ENCODE assay signal across 27 cellular contexts in the genomic region with DNA sequence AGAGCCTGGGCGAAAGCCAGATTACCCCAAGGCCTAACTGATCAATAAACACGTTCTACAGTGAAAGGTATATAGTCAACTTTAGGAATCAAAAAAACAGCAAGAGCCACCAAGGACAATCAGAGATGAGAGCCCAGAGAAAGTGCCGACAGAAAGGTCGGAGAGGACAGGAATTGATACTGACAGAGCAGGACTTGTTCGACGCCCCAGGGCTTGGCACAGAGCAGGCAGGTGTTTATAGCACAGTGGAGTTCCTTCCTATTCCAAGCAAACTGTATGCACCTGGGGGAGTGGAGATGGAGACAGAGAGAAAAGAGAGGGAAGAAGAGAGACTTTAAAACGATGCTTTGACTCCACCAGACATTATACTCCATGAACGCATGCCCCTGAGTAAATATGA. TPM values are rescaled to one million over a fixed set of nuclear protein-coding genes. Genes with fewer than 3 reads are reported as not detected.
A peak's percentile ranks its signal among the peaks of the same experiment; 100 is the strongest.
DNase-seq lines count a peak whose midpoint lies in the region; TF ChIP-seq lines count a peak whose summit lies in the region.
"Had no signal": no experiment of that assay in that cellular context is flagged by ENCODE, and none has a peak within 500 bp of the region (broad histone marks: within the 10 kb centered on the region; RNA-seq: fewer than 3 reads in every experiment).

No MANE protein-coding gene starts in this region.

- peak; percentile 11 for DNase-seq in NCI-H1092 treated with DMSO at 0.1 percent for 48 hours (lab: John Stamatoyannopoulos, UW)
- DNase-seq in NCI-H1092 (lab: John Stamatoyannopoulos, UW), result no peak
- DNase-seq in chondrocyte (ENCODE audit: low spot score), result no peak
- DNase-seq in tibial artery, result no peak
- no peak for DNase-seq in activated CD4-positive, alpha-beta T cell treated with anti-CD3 and anti-CD28 coated beads, Interleukin-2, amount 10 ng/mL, durations not matched to agents 7 days and 5 days
- no peak for DNase-seq in ecto neural progenitor cell (ENCODE audit: low spot score)
- no peak for DNase-seq in GM13977 (ENCODE audit: low spot score)
- DNase-seq: activated CD4-positive, CD25-positive, alpha-beta regulatory T cell; activated CD8-positive, alpha-beta T cell treated with anti-CD3 and anti-CD28 coated beads, Interleukin-2, amount 10 ng/mL, durations not matched to agents 7 days and 5 days; activated effector memory CD4-positive, alpha-beta T cell treated with anti-CD3 and anti-CD28 coated beads, Interleukin-2, amount 50 U/mL, for 16 hours; CD4-positive, alpha-beta T cell; cortex of kidney; endodermal cell; naive B cell; NCI-H2171; NCI-H524 treated with DMSO at 0.1 percent for 48 hours; nucleus accumbens; retina; stimulated activated CD4-positive, alpha-beta T cell treated with anti-CD3 and anti-CD28 coated beads, Interleukin-4, amount 100 ng/mL, for 4 hours; stimulated activated naive CD4-positive, alpha-beta T cell treated with Interleukin-2 at 50 U/mL for 16 hours; thyroid gland had no signal

- H3K9me3 ChIP-seq in tibial artery, result no peaks in the 10 kb centered on the region
- H3K9me3 ChIP-seq: thyroid gland had no signal

- peaks cover 6 to 100% (median 88%) of the 10 kb centered on the region in 4 donors for H3K4me1 ChIP-seq in tibial artery

- H3K27ac Mint-ChIP-seq in chondrocyte (ENCODE audit: unreplicated experiment) (peak overlapping the region; percentile 100), nephron (peak overlapping the region; percentile 99)
- H3K27ac Mint-ChIP-seq in activated CD4-positive, alpha-beta T cell treated with anti-CD3 and anti-CD28 coated beads, Interleukin-2, amount 10 ng/mL, durations not matched to agents 7 days and 5 days, result no peak overlapping the region
- H3K27ac Mint-ChIP-seq: activated CD8-positive, alpha-beta T cell treated with anti-CD3 and anti-CD28 coated beads, Interleukin-2, amount 10 ng/mL, durations not matched to agents 7 days and 5 days; CD4-positive, alpha-beta T cell; endodermal cell; GM23338; memory B cell; naive B cell had no signal

- no peak overlapping the region for H3K4me3 ChIP-seq in tibial artery
- H3K4me3 ChIP-seq: GM23338, K562, thyroid gland had no signal

- H3K36me3 Mint-ChIP-seq in chondrocyte (ENCODE audit: low read depth) (no peaks in the 10 kb centered on the region), nephron (ENCODE audit: low read depth) (no peaks in the 10 kb centered on the region)
- H3K36me3 Mint-ChIP-seq in activated CD4-positive, alpha-beta T cell treated with anti-CD3 and anti-CD28 coated beads, Interleukin-2, amount 10 ng/mL, durations not matched to agents 7 days and 5 days (ENCODE audit: low read depth), result no peaks in the 10 kb centered on the region
- H3K36me3 Mint-ChIP-seq: memory B cell, naive B cell had no signal

- POLR2A ChIA-PET in activated CD4-positive, alpha-beta T cell treated with anti-CD3 and anti-CD28 coated beads, Interleukin-2, amount 10 ng/mL, durations not matched to agents 7 days and 5 days (lab: Charles Lee), result no interaction called here

- H3K9me3 Mint-ChIP-seq in chondrocyte (ENCODE audit: low read depth), result no peaks in the 10 kb centered on the region
- no peaks in the 10 kb centered on the region for H3K9me3 Mint-ChIP-seq in nephron
- H3K9me3 Mint-ChIP-seq in activated CD4-positive, alpha-beta T cell treated with anti-CD3 and anti-CD28 coated beads, Interleukin-2, amount 10 ng/mL, durations not matched to agents 7 days and 5 days, result no peaks in the 10 kb centered on the region
- H3K9me3 Mint-ChIP-seq: CD4-positive, alpha-beta T cell; endodermal cell; GM23338; memory B cell; naive B cell had no signal

- CTCF ChIA-PET in activated CD4-positive, alpha-beta T cell treated with anti-CD3 and anti-CD28 coated beads, Interleukin-2, amount 10 ng/mL, durations not matched to agents 7 days and 5 days (lab: Charles Lee), result interaction anchor here (1.7 kb wide), 1 partner anchor 320 kb away, joined by 3 read pairs; no protein-coding TSS in a partner anchor

- TF ChIP-seq CTCF in chondrocyte (IDR thresholded peaks at IDR 0.05) (no peak), nephron (IDR thresholded peaks at IDR 0.05; ENCODE audit: unreplicated experiment in 3 of 3) (no peak), tibial artery (IDR thresholded peaks at IDR 0.05) (no peak), GM13977 (IDR thresholded peaks at IDR 0.05; ENCODE audit: extremely low read depth, insufficient read depth, missing control alignments) (no peak)

- H3K4me3 Mint-ChIP-seq in chondrocyte (ENCODE audit: unreplicated experiment), result no peak overlapping the region
- H3K4me3 Mint-ChIP-seq in nephron, result peak overlapping the region in 1 of 3 experiments; percentile 63
- H3K4me3 Mint-ChIP-seq in activated CD4-positive, alpha-beta T cell treated with anti-CD3 and anti-CD28 coated beads, Interleukin-2, amount 10 ng/mL, durations not matched to agents 7 days and 5 days, result no peak overlapping the region
- H3K4me3 Mint-ChIP-seq: activated CD8-positive, alpha-beta T cell treated with anti-CD3 and anti-CD28 coated beads, Interleukin-2, amount 10 ng/mL, durations not matched to agents 7 days and 5 days; CD4-positive, alpha-beta T cell; endodermal cell; GM23338; memory B cell; naive B cell had no signal

- intact Hi-C loops in tibial artery (cut with DNase I; ENCODE audit: low total_unique reads), result no loop called here

- in situ Hi-C loops in GM13977 (cut with MboI; ENCODE audit: low pct_unique_long_range_greater_than_20kb, low sequenced_read_pairs, unreplicated experiment), result no loop called here

- peaks cover 94% of the 10 kb centered on the region for H3K4me1 Mint-ChIP-seq in chondrocyte (ENCODE audit: low read depth)
- peaks cover 91% of the 10 kb centered on the region for H3K4me1 Mint-ChIP-seq in nephron
- H3K4me1 Mint-ChIP-seq in activated CD4-positive, alpha-beta T cell treated with anti-CD3 and anti-CD28 coated beads, Interleukin-2, amount 10 ng/mL, durations not matched to agents 7 days and 5 days, result peaks cover 5% of the 10 kb centered on the region
- H3K4me1 Mint-ChIP-seq: GM23338, memory B cell, naive B cell had no signal

- H3K27me3 Mint-ChIP-seq in chondrocyte (ENCODE audit: low read depth), result no peaks in the 10 kb centered on the region
- no peaks in the 10 kb centered on the region for H3K27me3 Mint-ChIP-seq in nephron (ENCODE audit: low read depth)
- H3K27me3 Mint-ChIP-seq in activated CD4-positive, alpha-beta T cell treated with anti-CD3 and anti-CD28 coated beads, Interleukin-2, amount 10 ng/mL, durations not matched to agents 7 days and 5 days, result peaks cover 17% of the 10 kb centered on the region

- H3K27ac ChIP-seq in tibial artery, result peak overlapping the region; percentile 83 to 85
- H3K27ac ChIP-seq: 22Rv1, thyroid gland had no signal

- H3K27me3 ChIP-seq in tibial artery, result no peaks in the 10 kb centered on the region
- H3K27me3 ChIP-seq: thyroid gland had no signal

- no peaks in the 10 kb centered on the region for H3K36me3 ChIP-seq in tibial artery
- H3K36me3 ChIP-seq: thyroid gland had no signal

RNA-seq across cellular contexts. Expression of gene PPP1R3C, which starts 39.5 kb away (rescaled TPM):
- total RNA-seq in chondrocyte, result 24.0 to 39.8 TPM (median 39.0 TPM) in 3 replicates
- not detected for total RNA-seq in activated CD4-positive, alpha-beta T cell treated with anti-CD3 and anti-CD28 coated beads, Interleukin-2, amount 10 ng/mL, durations not matched to agents 7 days and 5 days
- total RNA-seq: activated CD8-positive, alpha-beta T cell treated with anti-CD3 and anti-CD28 coated beads, Interleukin-2, amount 10 ng/mL, durations not matched to agents 7 days and 5 days; CD4-positive, alpha-beta T cell; HT-29 had no signal

Comparison
In these comparisons a context has a peak if more than half of its experiments do, and no peak if none do; other contexts are left out.
1. RNA of gene PPP1R3C, which starts 39.5 kb away (total RNA-seq): 24.0 to 39.8 TPM in chondrocyte; not detected in activated CD4-positive, alpha-beta T cell treated with anti-CD3 and anti-CD28 coated beads, Interleukin-2, amount 10 ng/mL, durations not matched to agents 7 days and 5 days; every median in the first group is over 10 times any median in the second.